30 cellular contexts compared by ENCODE assay signal in genomic region chr10:34811126-34811967, GRCh38. TPM values are rescaled to one million over a fixed set of nuclear protein-coding genes. Genes with fewer than 3 reads are reported as not detected.
DNase-seq lines count a peak whose midpoint lies in the region; ATAC-seq, FAIRE-seq and TF ChIP-seq lines count a peak whose summit lies in the region.
"Had no signal": no experiment of that assay in that cellular context is flagged by ENCODE, and none has a peak within 500 bp of the region (broad histone marks: within the 10 kb centered on the region; RNA-seq: fewer than 3 reads in every experiment).

No MANE protein-coding gene starts in this region.

- no peak overlapping the region; a peak in 1 of 7 replicates for H3K9ac ChIP-seq in H1 (replicated peaks in 1 of 4; ENCODE audit: extremely low read depth in 1 of 4, low read depth in 3 of 4, low read length in 3 of 4)
- H3K9ac ChIP-seq: GM23248, SK-N-SH had no signal

- no peak for TF ChIP-seq POLR2A in heart left ventricle (IDR thresholded peaks at IDR 0.05)
- no peak for TF ChIP-seq POLR2A in H1 (IDR thresholded peaks at IDR 0.05; ENCODE audit: control extremely low read depth in 1 of 2, low read depth in 2 of 2, low read length in 2 of 2)

- H3K27me3 ChIP-seq in left ventricle myocardium inferior (ENCODE audit: low read depth) (no peaks in the 10 kb centered on the region), heart left ventricle (peaks cover 0 to 29% (median 0%) of the 10 kb centered on the region in 9 donors), H1 (replicated peaks in 1 of 4; ENCODE audit: control insufficient read depth in 3 of 4, extremely low read depth in 1 of 4, insufficient read depth in 3 of 4, low read length in 3 of 4) (peaks cover 0 to 8% (median 7%) of the 10 kb centered on the region in 4 experiments; a peak in 5 of 7 replicates), heart right ventricle (peaks cover 0 to 41% (median 0%) of the 10 kb centered on the region in 7 donors)
- H3K27me3 ChIP-seq: adrenal gland, brain microvascular endothelial cell, upper lobe of right lung had no signal

- H2AK5ac ChIP-seq in H1 (ENCODE audit: low read depth, low read length) = peak overlapping the region; percentile 78; the same call in 1 of the 2 replicates

- peaks cover 10% of the 10 kb centered on the region for H3K23me2 ChIP-seq in H1 (ENCODE audit: low read depth, low read length)

- no peak overlapping the region for H4K8ac ChIP-seq in H1 (ENCODE audit: extremely low read depth, insufficient read depth, low read length)

- H3K27ac ChIP-seq in left ventricle myocardium inferior (replicated peaks) (peak overlapping the region; percentile 8), heart left ventricle (no peak overlapping the region), H1 (ENCODE audit: low read depth, low read length) (no peak overlapping the region), heart right ventricle (no peak overlapping the region)
- H3K27ac ChIP-seq: adrenal gland, brain microvascular endothelial cell, GM23248, left lung, upper lobe of right lung had no signal

- WGBS in heart left ventricle, 4 donors = 85 to 93% (median 90%) methylated on average over 17 of the region's 17 CpGs
- 73% methylated on average over 17 of the region's 17 CpGs; no CpG with 5 or more reads in 1 of the 2 experiments for WGBS in H1 (ENCODE audit: extremely low coverage in 1 of 2, insufficient coverage in 1 of 2, insufficient read length in 1 of 2, insufficient replicate concordance in 2 of 2, low coverage in 1 of 2, low lambda C conversion rate in 2 of 2, missing lambda C conversion rate in 1 of 2), 2 experiments
- 89% methylated on average over 17 of the region's 17 CpGs for WGBS in heart right ventricle, 2 donors

- H3K4me2 ChIP-seq in H1 (ENCODE audit: insufficient read depth in 1 of 2, low read depth in 2 of 2, low read length in 2 of 2) = peak overlapping the region; percentile 19 to 58
- H3K4me2 ChIP-seq: SK-N-SH had no signal

- H3K27ac Mint-ChIP-seq in nephron = peak overlapping the region in 2 of 3 experiments; percentile 28 to 92
- H3K27ac Mint-ChIP-seq: activated CD4-positive, alpha-beta memory T cell treated with anti-CD3 and anti-CD28 coated beads, Interleukin-2, amount 10 ng/mL, durations not matched to agents 7 days and 5 days; activated naive CD4-positive, alpha-beta T cell treated with anti-CD3 and anti-CD28 coated beads, Interleukin-2, amount 10 ng/mL, durations not matched to agents 7 days and 5 days; activated T-helper 1 cell treated with anti-CD3 and anti-CD28 coated beads, Interleukin-12 subunit alpha, Interleukin-12 subunit beta, Interleukin-2, Interleukin-4 antibody, amounts not matched to agents 30 ng/mL and 10 ng/mL and 1 ng/mL, durations not matched to agents 14 hours and 24 hours and 36 hours; CD4-positive, CD25-positive, alpha-beta regulatory T cell; mesothelial cell of epicardium; naive B cell; T-helper 1 cell treated with Interleukin-12 subunit alpha and Interleukin-12 subunit beta and Interleukin-4 antibody, amounts not matched to agents 30 μg/mL and 1 μg/mL, for 36 hours had no signal

- no peak overlapping the region for H2BK120ac ChIP-seq in H1 (replicated peaks; ENCODE audit: low read depth, low read length)

- peak overlapping the region; percentile 9; the same call in 1 of the 2 replicates for H3K18ac ChIP-seq in H1 (ENCODE audit: extremely low read depth, low read length)

- no peak for TF ChIP-seq EP300 in H1 (IDR thresholded peaks at IDR 0.05; ENCODE audit: borderline replicate concordance in 1 of 2, low read depth in 2 of 2, low read length in 2 of 2)

- peak overlapping the region; percentile 92 to 96 (median 96) for H3K4me3 Mint-ChIP-seq in nephron
- H3K4me3 Mint-ChIP-seq: activated CD4-positive, alpha-beta memory T cell treated with anti-CD3 and anti-CD28 coated beads, Interleukin-2, amount 10 ng/mL, durations not matched to agents 7 days and 5 days; activated naive CD4-positive, alpha-beta T cell treated with anti-CD3 and anti-CD28 coated beads, Interleukin-2, amount 10 ng/mL, durations not matched to agents 7 days and 5 days; activated T-helper 1 cell treated with anti-CD3 and anti-CD28 coated beads, Interleukin-12 subunit alpha, Interleukin-12 subunit beta, Interleukin-2, Interleukin-4 antibody, amounts not matched to agents 30 ng/mL and 10 ng/mL and 1 ng/mL, durations not matched to agents 14 hours and 24 hours and 36 hours; CD4-positive, CD25-positive, alpha-beta regulatory T cell; mesothelial cell of epicardium; T-helper 1 cell treated with Interleukin-12 subunit alpha and Interleukin-12 subunit beta and Interleukin-4 antibody, amounts not matched to agents 30 μg/mL and 1 μg/mL, for 36 hours had no signal

- H2BK15ac ChIP-seq in H1 (ENCODE audit: low read length) = no peak overlapping the region

- CTCF ChIA-PET in H1 (lab: Charles Lee; ENCODE audit: partially characterized antibody) = interaction anchor here (0.6 to 2.5 kb wide), 6 partner anchors 44 to 568 kb away, joined by 3 to 9 read pairs (median 4); no protein-coding TSS in a partner anchor

- FAIRE-seq in H1 (lab: Jason Lieb, UNC) (no peak), frontal cortex (lab: Jason Lieb, UNC) (no peak)

- H3K4me1 Mint-ChIP-seq in nephron = peaks cover 60% of the 10 kb centered on the region

- H2BK5ac ChIP-seq in H1 (ENCODE audit: low read depth, low read length) = peak overlapping the region; percentile 35; the same call in 1 of the 2 replicates

- no peak overlapping the region for H3K14ac ChIP-seq in H1 (ENCODE audit: insufficient read length)

- TF ChIP-seq RAD21 in H1 (IDR thresholded peaks at IDR 0.05 in 1 of 2, conservative IDR thresholded peaks at IDR 0.05 in 1 of 2; ENCODE audit: low read depth in 2 of 2, low read length in 2 of 2) = no peak

- intact Hi-C loops in left ventricle myocardium inferior (cut with micrococcal nuclease) = loop anchor here (10.0 kb wide), 1 partner anchor 87 kb away; no protein-coding TSS in a partner anchor
- intact Hi-C loops in heart left ventricle (cut with DNase I) = loop anchor here in 8 of 10 donors (5.0 to 10.0 kb wide), 7 partner anchors 44 to 154 kb away; no protein-coding TSS in a partner anchor
- intact Hi-C loops in heart right ventricle (cut with DNase I) = loop anchor here in 9 of 10 donors (5.0 to 10.0 kb wide), 9 partner anchors 34 to 153 kb away; no protein-coding TSS in a partner anchor

- H3K36me3 ChIP-seq in left ventricle myocardium inferior = no peaks in the 10 kb centered on the region
- H3K36me3 ChIP-seq in heart left ventricle = no peaks in the 10 kb centered on the region
- no peaks in the 10 kb centered on the region for H3K36me3 ChIP-seq in H1 (ENCODE audit: control insufficient read depth in 2 of 4, insufficient read depth in 4 of 4, low read length in 3 of 4)
- no peaks in the 10 kb centered on the region for H3K36me3 ChIP-seq in heart right ventricle
- H3K36me3 ChIP-seq: adrenal gland, brain microvascular endothelial cell, left lung, MG63, upper lobe of right lung had no signal

- H3K27me3 Mint-ChIP-seq in nephron (ENCODE audit: low read depth) = no peaks in the 10 kb centered on the region

- H3K79me1 ChIP-seq in H1 (ENCODE audit: low read depth, low read length) = peaks cover 12% of the 10 kb centered on the region

- H2BK20ac ChIP-seq in H1 (ENCODE audit: low read length) = no peak overlapping the region

- DNase-seq in left ventricle myocardium inferior (no peak), heart left ventricle (no peak), H1 (ENCODE audit: low read depth in 1 of 2, low spot score in 2 of 2) (no peak), frontal cortex (ENCODE audit: low spot score in 2 of 2) (no peak), heart right ventricle (no peak)
- DNase-seq: activated CD4-positive, alpha-beta memory T cell treated with anti-CD3 and anti-CD28 coated beads, Interleukin-2, amount 10 ng/mL, durations not matched to agents 7 days and 5 days; activated CD8-positive, alpha-beta memory T cell treated with anti-CD3 and anti-CD28 coated beads, Interleukin-2, amount 50 U/mL, for 48 hours; activated naive CD4-positive, alpha-beta T cell treated with anti-CD3 and anti-CD28 coated beads, Interleukin-2, amount 10 ng/mL, durations not matched to agents 7 days and 5 days; adrenal gland; brain microvascular endothelial cell; CD4-positive, CD25-positive, alpha-beta regulatory T cell; dorsolateral prefrontal cortex; islet precursor cell; left lung; MG63; naive B cell; NCI-H1105; NCI-H1930; NCI-H526; SK-N-SH; stimulated activated CD4-positive, alpha-beta T cell treated with anti-CD3 and anti-CD28 coated beads, Interleukin-4, amount 100 ng/mL, for 24 hours; upper lobe of right lung had no signal

- H3K4me3 ChIP-seq in left ventricle myocardium inferior = no peak overlapping the region
- H3K4me3 ChIP-seq in heart left ventricle = no peak overlapping the region
- no peak overlapping the region for H3K4me3 ChIP-seq in H1 (ENCODE audit: extremely low read depth in 1 of 4, insufficient read depth in 2 of 4, low read depth in 3 of 4, low read length in 4 of 4)
- H3K4me3 ChIP-seq in heart right ventricle = no peak overlapping the region
- H3K4me3 ChIP-seq: adrenal gland, dorsolateral prefrontal cortex, GM23248, left lung, MG63, upper lobe of right lung had no signal

- no peak overlapping the region for H4K5ac ChIP-seq in H1 (ENCODE audit: insufficient read length, low read depth, low read length)

- peaks cover 15 to 32% of the 10 kb centered on the region in 2 experiments for H4K20me1 ChIP-seq in H1 (replicated peaks in 1 of 2; ENCODE audit: control insufficient read depth in 1 of 2, insufficient read depth in 2 of 2, low read length in 2 of 2)

- no peak overlapping the region for H3K4ac ChIP-seq in H1 (replicated peaks; ENCODE audit: insufficient read length, low read depth, low read length)

- H3K4me1 ChIP-seq in left ventricle myocardium inferior (peaks cover 69% of the 10 kb centered on the region), heart left ventricle (peaks cover 0 to 62% (median 29%) of the 10 kb centered on the region in 12 donors), H1 (replicated peaks in 1 of 4; ENCODE audit: control insufficient read depth in 3 of 4, insufficient read depth in 4 of 4, low read length in 3 of 4) (peaks cover 4 to 26% (median 23%) of the 10 kb centered on the region in 4 experiments), heart right ventricle (peaks cover 7 to 58% (median 44%) of the 10 kb centered on the region in 9 donors)

- no peaks in the 10 kb centered on the region for H3K36me3 Mint-ChIP-seq in nephron (ENCODE audit: low read depth)
- H3K36me3 Mint-ChIP-seq: activated naive CD4-positive, alpha-beta T cell treated with anti-CD3 and anti-CD28 coated beads, Interleukin-2, amount 10 ng/mL, durations not matched to agents 7 days and 5 days; CD4-positive, CD25-positive, alpha-beta regulatory T cell; mesothelial cell of epicardium; naive B cell had no signal

- H2AFZ ChIP-seq in H1 (ENCODE audit: low read length) = no peak overlapping the region
- H2AFZ ChIP-seq: GM23248 had no signal

- H3K56ac ChIP-seq in H1 (replicated peaks; ENCODE audit: insufficient read length, low read depth, low read length) = no peak overlapping the region

- H2BK12ac ChIP-seq in H1 (ENCODE audit: low read depth, low read length) = peak overlapping the region; percentile 88; the same call in 1 of the 2 replicates

- no peaks in the 10 kb centered on the region for H3K9me3 Mint-ChIP-seq in nephron
- H3K9me3 Mint-ChIP-seq: activated CD4-positive, alpha-beta memory T cell treated with anti-CD3 and anti-CD28 coated beads, Interleukin-2, amount 10 ng/mL, durations not matched to agents 7 days and 5 days; activated naive CD4-positive, alpha-beta T cell treated with anti-CD3 and anti-CD28 coated beads, Interleukin-2, amount 10 ng/mL, durations not matched to agents 7 days and 5 days; activated T-helper 1 cell treated with anti-CD3 and anti-CD28 coated beads, Interleukin-12 subunit alpha, Interleukin-12 subunit beta, Interleukin-2, Interleukin-4 antibody, amounts not matched to agents 30 ng/mL and 10 ng/mL and 1 ng/mL, durations not matched to agents 14 hours and 24 hours and 36 hours; mesothelial cell of epicardium; naive B cell; T-helper 1 cell treated with Interleukin-12 subunit alpha and Interleukin-12 subunit beta and Interleukin-4 antibody, amounts not matched to agents 30 μg/mL and 1 μg/mL, for 36 hours had no signal

- peaks cover 15 to 79% of the 10 kb centered on the region in 2 experiments for H3K79me2 ChIP-seq in H1 (ENCODE audit: control insufficient read depth in 1 of 2, insufficient read depth in 2 of 2, low read length in 2 of 2)

- H3K23ac ChIP-seq in H1 (ENCODE audit: insufficient read length) = no peak overlapping the region

- POLR2A ChIA-PET in H1 (lab: Charles Lee; ENCODE audit: partially characterized antibody) = interaction anchor here (0.9 to 1.5 kb wide), 4 partner anchors 10 to 81 kb away, joined by 3 read pairs; no protein-coding TSS in a partner anchor

- no peak for TF ChIP-seq CTCF in left ventricle myocardium inferior (IDR thresholded peaks at IDR 0.05; ENCODE audit: borderline replicate concordance)
- TF ChIP-seq CTCF in heart left ventricle (IDR thresholded peaks at IDR 0.05) = no peak
- no peak for TF ChIP-seq CTCF in H1 (IDR thresholded peaks at IDR 0.05; ENCODE audit: control extremely low read depth in 1 of 3, insufficient read depth in 1 of 3, low read depth in 1 of 3, low read length in 3 of 3)
- no peak for TF ChIP-seq CTCF in nephron (IDR thresholded peaks at IDR 0.05; ENCODE audit: unreplicated experiment in 3 of 3)
- no peak for TF ChIP-seq CTCF in heart right ventricle (IDR thresholded peaks at IDR 0.05)

- no peak for ATAC-seq in heart left ventricle
- no peak for ATAC-seq in activated CD4-positive, CD25-positive, alpha-beta regulatory T cell treated with anti-CD3 and anti-CD28 coated beads, Interleukin-2, amount 50 U/mL, for 24 hours
- ATAC-seq in HG03045 (IDR thresholded peaks at IDR 0.05; ENCODE audit: unreplicated experiment) = no peak
- no peak for ATAC-seq in heart right ventricle
- ATAC-seq: left lung, Right ventricle myocardium inferior, upper lobe of right lung had no signal

- H4K91ac ChIP-seq in H1 (replicated peaks; ENCODE audit: insufficient read length, low read length) = no peak overlapping the region

- H3K9me3 ChIP-seq in left ventricle myocardium inferior (replicated peaks) = no peaks in the 10 kb centered on the region
- H3K9me3 ChIP-seq in heart left ventricle = no peaks in the 10 kb centered on the region
- H3K9me3 ChIP-seq in H1 (ENCODE audit: insufficient read depth in 2 of 2, low read depth in 1 of 2, low read length in 1 of 2) = no peaks in the 10 kb centered on the region
- no peaks in the 10 kb centered on the region for H3K9me3 ChIP-seq in heart right ventricle
- H3K9me3 ChIP-seq: adrenal gland, left lung, MG63, SK-N-SH, upper lobe of right lung had no signal

RNA-seq across cellular contexts. Expression of gene PARD3, which starts 3.7 kb away (rescaled TPM):
- total RNA-seq in left ventricle myocardium inferior (29.6 TPM), heart left ventricle (10 to 100 TPM; 27.9 to 69.7 (median 33.1) TPM), frontal cortex (27.7 TPM), heart right ventricle (10 to 100 TPM; 28.8 to 41.8 (median 34.2) TPM)
- polyA plus RNA-seq in heart left ventricle (10 to 100 TPM; 24.8 to 38.4 TPM), H1 (2011; rRNA removed) (14.3 and 19.7 TPM in 2 replicates), heart right ventricle (10 to 100 TPM; 19.7 to 37.6 TPM)
- total RNA-seq in H1 (2021; fragmentation: NEBNext Ultra II Directional; extraction: Animal tissue kit (Norgen Biotek cat#: 25700)) = 47.9 and 49.1 TPM in 2 replicates
- polyA plus RNA-seq in H1 (2011; cell fraction: cytosol; rRNA removed) = 27.5 TPM
- polyA plus RNA-seq in H1 (2011; cell fraction: nucleus; rRNA removed) = 25.6 TPM
- polyA plus RNA-seq in H1 (2012, experiment 1 of 2) = 32.4 to 53.5 TPM (median 36.9 TPM) in 4 replicates
- 3.6 TPM for polyA plus RNA-seq in H1 (2012, experiment 2 of 2)
- polyA plus RNA-seq in H1 (2013, experiment 1 of 2) = 38.8 TPM
- 39.8 TPM for polyA plus RNA-seq in H1 (2013, experiment 2 of 2)
- 74.4 and 97.7 TPM in 2 replicates for polyA minus RNA-seq in H1 (2011; rRNA and poly(A)+ RNA removed)
- polyA minus RNA-seq in H1 (2011; cell fraction: cytosol; rRNA and poly(A)+ RNA removed) = 31.5 TPM
- polyA minus RNA-seq in H1 (2011; cell fraction: nucleus; rRNA and poly(A)+ RNA removed) = 93.5 TPM
